ENCODE assay signal across 9 cellular contexts in the genomic region with DNA sequence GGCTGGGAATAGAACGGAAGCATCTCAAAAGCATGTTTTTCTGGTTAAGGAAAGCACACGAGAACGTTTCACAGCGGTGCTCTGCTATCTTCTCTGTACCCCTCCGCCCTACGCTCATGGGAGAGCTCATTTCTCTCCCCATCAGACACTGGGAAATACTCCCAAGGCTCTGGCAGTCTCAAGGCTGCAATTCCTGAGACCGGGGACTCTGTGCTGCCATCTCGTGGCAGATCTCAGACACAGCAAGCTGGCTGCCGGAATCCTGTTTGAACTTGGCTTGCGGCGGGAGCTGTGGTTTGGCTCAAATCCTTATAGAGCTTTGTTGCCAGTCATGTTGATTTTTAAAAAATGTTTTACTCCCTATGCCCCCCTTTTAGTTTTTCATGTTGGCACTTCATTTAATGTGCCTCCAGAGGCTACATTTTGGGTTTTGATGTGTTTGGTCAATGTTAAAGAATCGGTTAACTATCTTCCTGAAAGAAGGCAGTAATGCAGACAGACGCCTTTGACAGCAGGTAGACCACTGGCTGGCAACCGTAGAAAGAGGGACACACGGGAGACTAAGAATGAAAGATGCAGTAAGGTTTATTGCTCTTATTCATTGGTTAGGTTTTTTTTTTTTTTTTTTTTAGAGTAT. TPM values are rescaled to one million over a fixed set of nuclear protein-coding genes. Genes with fewer than 3 reads are reported as not detected.
DNase-seq lines count a peak whose midpoint lies in the region; ATAC-seq and TF ChIP-seq lines count a peak whose summit lies in the region.
"Had no signal": no experiment of that assay in that cellular context is flagged by ENCODE, and none has a peak within 500 bp of the region (broad histone marks: within the 10 kb centered on the region; RNA-seq: fewer than 3 reads in every experiment).

No MANE protein-coding gene starts in this region.

- H3K27me3 ChIP-seq in fibroblast of lung (ENCODE audit: control insufficient read depth, insufficient read depth, low read length): no peaks in the 10 kb centered on the region

- H4K20me1 ChIP-seq in OCI-LY7 (ENCODE audit: insufficient read depth, low read length): no peaks in the 10 kb centered on the region
- no peaks in the 10 kb centered on the region for H4K20me1 ChIP-seq in fibroblast of lung (ENCODE audit: control insufficient read depth, extremely low read depth, insufficient read depth, low read length)

- peak; percentile 72 for ATAC-seq in GM19467 (IDR thresholded peaks at IDR 0.05; ENCODE audit: unreplicated experiment)

- CTCF ChIA-PET in OCI-LY7 (lab: Charles Lee; ENCODE audit: unreplicated experiment): no interaction called here

- H3K27ac ChIP-seq in OCI-LY7 (ENCODE audit: low read depth, low read length, poor library complexity, severe bottlenecking): no peak overlapping the region
- peak overlapping the region; percentile 82 for H3K27ac ChIP-seq in fibroblast of lung (ENCODE audit: insufficient read depth, low read length)

- no peak overlapping the region for H3K9ac ChIP-seq in fibroblast of lung (ENCODE audit: insufficient read depth, low read length)

- H3K4me2 ChIP-seq in OCI-LY7 (ENCODE audit: low read length) (no peak overlapping the region), fibroblast of lung (ENCODE audit: extremely low read depth, insufficient read depth, low read length) (peak overlapping the region; percentile 36)

- intact Hi-C loops in OCI-LY7 (cut with micrococcal nuclease; ENCODE audit: unreplicated experiment): loop anchor here (10.0 kb wide), 1 partner anchor 1168 kb away; no protein-coding TSS in a partner anchor

- H3K79me2 ChIP-seq in OCI-LY7 (ENCODE audit: insufficient read depth, low read depth, low read length) (no peaks in the 10 kb centered on the region), fibroblast of lung (ENCODE audit: control insufficient read depth, insufficient read depth, low read length) (no peaks in the 10 kb centered on the region)

- no TSS peak for BruUV-seq in OCI-LY7 (replicated peaks; lab: Mats Ljungman, UMichigan)

- H2AFZ ChIP-seq in OCI-LY7 (ENCODE audit: low read length) (no peak overlapping the region), fibroblast of lung (ENCODE audit: low read length) (no peak overlapping the region)

- H3K27ac Mint-ChIP-seq in nephron: peak overlapping the region in 2 of 3 experiments; percentile 56 to 60
- H3K27ac Mint-ChIP-seq: dendritic cell treated with granulocyte-macrophage colony-stimulating factor and Interleukin-4, amounts not matched to agents 40 ng/mL and 50 ng/mL, for 4 days had no signal

- peaks cover 21% of the 10 kb centered on the region for H3K27me3 Mint-ChIP-seq in nephron (ENCODE audit: low read depth)

- H3K9me3 ChIP-seq in OCI-LY7 (ENCODE audit: low read length): no peaks in the 10 kb centered on the region
- H3K9me3 ChIP-seq in fibroblast of lung (ENCODE audit: control insufficient read depth, insufficient read depth, low read depth, low read length): no peaks in the 10 kb centered on the region

- H3K4me3 ChIP-seq in OCI-LY7 (ENCODE audit: low read depth, low read length, poor library complexity, severe bottlenecking): no peak overlapping the region
- peak overlapping the region in 3 of 4 experiments; percentile 0 to 33 (median 30) for H3K4me3 ChIP-seq in fibroblast of lung (replicated peaks in 1 of 4; ENCODE audit: control extremely low read depth in 1 of 4, insufficient read depth in 1 of 4, low read depth in 3 of 4, low read length in 4 of 4)

- TF ChIP-seq CTCF in OCI-LY7 (conservative IDR thresholded peaks at IDR 0.05; ENCODE audit: low read length) (peak; percentile 92), fibroblast of lung (conservative IDR thresholded peaks at IDR 0.05 in 1 of 2, IDR thresholded peaks at IDR 0.05 in 1 of 2; ENCODE audit: low read depth in 1 of 2, low read length in 2 of 2) (peak; percentile 91 to 99), nephron (IDR thresholded peaks at IDR 0.05; ENCODE audit: unreplicated experiment in 3 of 3) (peak; percentile 94 to 98 (median 96))

- H3K9me3 Mint-ChIP-seq in nephron: no peaks in the 10 kb centered on the region
- H3K9me3 Mint-ChIP-seq: dendritic cell treated with granulocyte-macrophage colony-stimulating factor and Interleukin-4, amounts not matched to agents 40 ng/mL and 50 ng/mL, for 4 days had no signal

- POLR2A ChIA-PET in OCI-LY7 (lab: Charles Lee): interaction anchor here (0.6 to 0.7 kb wide), 2 partner anchors 32 to 311 kb away, joined by 3 to 4 read pairs; no protein-coding TSS in a partner anchor

- H3K4me3 Mint-ChIP-seq in nephron: peak overlapping the region in 1 of 3 experiments; percentile 47
- H3K4me3 Mint-ChIP-seq: dendritic cell treated with granulocyte-macrophage colony-stimulating factor and Interleukin-4, amounts not matched to agents 40 ng/mL and 50 ng/mL, for 4 days had no signal

- H3K4me1 ChIP-seq in OCI-LY7 (ENCODE audit: insufficient read depth, low read length, poor library complexity, severe bottlenecking) (no peaks in the 10 kb centered on the region), fibroblast of lung (ENCODE audit: control insufficient read depth, extremely low read depth, insufficient read depth, low read length) (peaks cover 10% of the 10 kb centered on the region)

- peaks cover 49% of the 10 kb centered on the region for H3K4me1 Mint-ChIP-seq in nephron

- H3K36me3 Mint-ChIP-seq in nephron (ENCODE audit: low read depth): peaks cover 10% of the 10 kb centered on the region

- H3K36me3 ChIP-seq in OCI-LY7 (ENCODE audit: insufficient read depth, low read length) (no peaks in the 10 kb centered on the region), fibroblast of lung (ENCODE audit: control insufficient read depth, insufficient read depth, low read length) (no peaks in the 10 kb centered on the region)

- H3K9me2 ChIP-seq in OCI-LY7 (ENCODE audit: insufficient read depth, low read length): no peaks in the 10 kb centered on the region

- DNase-seq in CMK (ENCODE audit: low read depth) (peak; percentile 45), HuH-7 (ENCODE audit: low spot score) (peak; percentile 73), OCI-LY7 (ENCODE audit: low spot score) (peak; percentile 50), fibroblast of lung (ENCODE audit: low read depth in 2 of 2) (peak; percentile 72 to 87)
- DNase-seq in activated T-cell treated with anti-CD3 and anti-CD28 coated beads, Interleukin-2, amount 50 U/mL, for 1 hour: peak; percentile 65
- DNase-seq in stimulated activated naive CD4-positive, alpha-beta T cell (lab: John Stamatoyannopoulos, UW): peak in 5 of 6 experiments; percentile 16 to 59 (median 35)

RNA-seq across cellular contexts. Expression of gene BMPER, which starts 27.6 kb away (rescaled TPM):
- total RNA-seq in OCI-LY7 (2014; rRNA removed; shearing (Covaris generic)): not detected in 2 replicates
- total RNA-seq in OCI-LY7 (2022) (not detected in 2 replicates), fibroblast of lung (12.2 and 28.2 TPM in 2 replicates)
- 9.8 and 15.9 TPM in 2 replicates for polyA plus RNA-seq in fibroblast of lung
- 11.0 and 16.0 TPM in 2 replicates for polyA plus RNA-seq in fibroblast of lung (2012)
- 7.3 and 11.3 TPM in 2 replicates for polyA minus RNA-seq in fibroblast of lung (ENCODE audit: low replicate concordance)

Comparison
In these comparisons a context has a peak if more than half of its experiments do, and no peak if none do; other contexts are left out.
1. RNA of gene BMPER, which starts 27.6 kb away (total RNA-seq): 12.2 to 28.2 TPM in fibroblast of lung; not detected in OCI-LY7; every median in the first group is over 10 times any median in the second.
2. Peak in every context shown above with its lines, with median percentiles within 50 percentile points of each other: DNase-seq and CTCF ChIP-seq.